Comparison of ENCODE assay signal across 19 cellular contexts in the genomic region with DNA sequence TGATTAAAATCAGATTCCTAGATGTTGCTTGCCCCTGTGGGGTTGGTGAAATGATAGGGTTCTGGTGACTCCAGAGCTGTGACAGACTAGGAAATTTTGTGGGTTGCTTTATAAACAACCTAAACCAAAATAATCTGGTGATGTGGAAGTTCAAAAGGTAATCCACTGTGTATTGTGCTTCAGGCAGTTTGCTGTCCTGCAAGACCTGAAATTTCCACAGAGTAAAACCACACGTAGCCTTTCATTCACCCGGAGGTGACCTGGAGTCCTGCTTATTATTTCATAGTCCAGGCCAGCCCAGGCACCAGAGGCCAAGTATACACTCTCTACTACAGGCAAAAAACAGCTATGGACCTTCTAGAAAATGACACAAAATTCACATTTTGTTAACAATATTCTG.
A peak's percentile ranks its signal among the peaks of the same experiment; 100 is the strongest.
DNase-seq lines count a peak whose midpoint lies in the region; ATAC-seq and TF ChIP-seq lines count a peak whose summit lies in the region.
"Had no signal": no experiment of that assay in that cellular context is flagged by ENCODE, and none has a peak within 500 bp of the region (broad histone marks: within the 10 kb centered on the region; RNA-seq: fewer than 3 reads in every experiment).

No MANE protein-coding gene starts in this region.

- H3F3A ChIP-seq in SK-N-SH (replicated peaks; ENCODE audit: insufficient read depth), result peaks cover 14% of the 10 kb centered on the region

- TF ChIP-seq CTCF in SK-N-SH (IDR thresholded peaks at IDR 0.05) (no peak), fibroblast of villous mesenchyme (IDR thresholded peaks at IDR 0.05; ENCODE audit: insufficient read depth, low read depth, low read length) (no peak), thyroid gland (IDR thresholded peaks at IDR 0.05) (no peak)

- no peak overlapping the region for H2AFZ ChIP-seq in SK-N-SH (ENCODE audit: low read depth)
- H2AFZ ChIP-seq: GM23338 had no signal

- H3K4me1 ChIP-seq in SK-N-SH (ENCODE audit: control insufficient read depth in 1 of 2, insufficient read depth in 2 of 2, low read depth in 1 of 2, low read length in 1 of 2) (peaks cover 1 to 14% of the 10 kb centered on the region in 2 experiments; a peak in 3 of 4 replicates), adipocyte (ENCODE audit: control insufficient read depth, insufficient read depth, low read length) (no peaks in the 10 kb centered on the region), thyroid gland (peaks cover 5 to 7% of the 10 kb centered on the region in 2 donors)
- H3K4me1 ChIP-seq: Peyer's patch had no signal

- POLR2A ChIA-PET in SK-N-SH (lab: Yijun Ruan, JAX), result no interaction called here

- no peaks in the 10 kb centered on the region for H3K27me3 ChIP-seq in SK-N-SH (ENCODE audit: insufficient read depth)
- no peaks in the 10 kb centered on the region for H3K27me3 ChIP-seq in adipocyte (replicated peaks; ENCODE audit: control insufficient read depth, insufficient read depth, low read length)
- no peaks in the 10 kb centered on the region for H3K27me3 ChIP-seq in thyroid gland
- H3K27me3 ChIP-seq: BE2C, Peyer's patch had no signal

- no peak; the same call in 1 of the 2 replicates for TF ChIP-seq RAD21 in SK-N-SH (IDR thresholded peaks at IDR 0.05; ENCODE audit: low read length)

- peaks cover 79 to 88% of the 10 kb centered on the region in 2 experiments for H3K36me3 ChIP-seq in SK-N-SH (replicated peaks in 1 of 2; ENCODE audit: control insufficient read depth in 1 of 2, insufficient read depth in 2 of 2, low read length in 1 of 2)
- peaks cover 90% of the 10 kb centered on the region for H3K36me3 ChIP-seq in adipocyte (ENCODE audit: control insufficient read depth, insufficient read depth, low read length, severe bottlenecking)
- H3K36me3 ChIP-seq in thyroid gland, result peaks cover 3 to 32% of the 10 kb centered on the region in 2 donors

- CTCF ChIA-PET in SK-N-SH (lab: Yijun Ruan, JAX), result no interaction called here

- no peaks in the 10 kb centered on the region for H3K9me2 ChIP-seq in SK-N-SH

- H3K4me3 ChIP-seq in SK-N-SH (ENCODE audit: low read depth in 2 of 2, low read length in 1 of 2) (no peak overlapping the region), adipocyte (ENCODE audit: low read length) (no peak overlapping the region), fibroblast of villous mesenchyme (ENCODE audit: low read depth, low read length) (no peak overlapping the region), thyroid gland (replicated peaks in 1 of 3) (no peak overlapping the region)
- H3K4me3 ChIP-seq: GM23338, Peyer's patch had no signal

- 80% methylated on average over 2 of the region's 2 CpGs for WGBS in SK-N-SH (ENCODE audit: low lambda C conversion rate)
- WGBS in thyroid gland, 2 donors, result 85 to 86% methylated on average over 2 of the region's 2 CpGs

- no peak overlapping the region for H3K4me2 ChIP-seq in SK-N-SH
- H3K4me2 ChIP-seq: GM23338 had no signal

- H3K9me3 ChIP-seq in SK-N-SH (no peaks in the 10 kb centered on the region), adipocyte (ENCODE audit: control insufficient read depth, low read length) (no peaks in the 10 kb centered on the region), thyroid gland (no peaks in the 10 kb centered on the region)
- H3K9me3 ChIP-seq: BE2C, Peyer's patch had no signal

- H4K20me1 ChIP-seq in SK-N-SH (ENCODE audit: insufficient read depth), result no peaks in the 10 kb centered on the region

- intact Hi-C loops in thyroid gland (cut with DNase I), result no loop called here
- intact Hi-C loops in posterior vena cava (cut with DNase I), result no loop called here

- no peak for TF ChIP-seq POLR2A in thyroid gland (IDR thresholded peaks at IDR 0.05)

- no peak; the same call in 2 of the 3 replicates for ATAC-seq in SK-N-SH treated with all-trans-retinoic acid at 6 μM for 48 hours
- ATAC-seq: CD8-positive, alpha-beta T cell; GM23338 had no signal

- DNase-seq in SK-N-SH, result peak; percentile 36
- peak; percentile 66 for DNase-seq in adipocyte (ENCODE audit: low read depth)
- DNase-seq in fibroblast of villous mesenchyme (ENCODE audit: low read depth), result peak; percentile 60
- no peak for DNase-seq in thyroid gland
- DNase-seq in NCI-H1105 (lab: John Stamatoyannopoulos, UW), result no peak
- DNase-seq in stimulated activated CD4-positive, alpha-beta T cell treated with anti-CD3 and anti-CD28 coated beads, Interleukin-2, amount 100 ng/mL, for 24 hours, result no peak
- DNase-seq in posterior vena cava (ENCODE audit: low spot score), result no peak
- DNase-seq: BE2C; CD8-positive, alpha-beta T cell; DMS79; KBM-7; NCI-H1436 treated with DMSO at 0.1 percent for 48 hours; NCI-H2081 treated with DMSO at 0.1 percent for 48 hours; NCI-H510A; Peyer's patch; SHP77 had no signal

- H3K27ac ChIP-seq in SK-N-SH (ENCODE audit: low read depth in 2 of 2, low read length in 1 of 2), result peak overlapping the region in 1 of 2 experiments; percentile 56; a peak in 2 of 4 replicates
- H3K27ac ChIP-seq in thyroid gland, result peak overlapping the region in 2 of 3 donors; percentile 28 to 52
- H3K27ac ChIP-seq: 22Rv1, Peyer's patch had no signal

- H3K79me2 ChIP-seq in SK-N-SH (ENCODE audit: insufficient read depth), result peaks cover 34% of the 10 kb centered on the region

- TF ChIP-seq EP300 in SK-N-SH (IDR thresholded peaks at IDR 0.05; ENCODE audit: borderline replicate concordance in 1 of 2, low read depth in 1 of 2, low read length in 1 of 2), result peak in 1 of 2 experiments; percentile 41; a peak in 1 of 4 replicates

- H3K9ac ChIP-seq in SK-N-SH (no peak overlapping the region), adipocyte (ENCODE audit: low read length) (no peak overlapping the region)

TF ChIP-seq in SK-N-SH, 30 proteins besides CTCF, POLR2A, EP300 and RAD21:
- TF ChIP-seq, protein P1, sequence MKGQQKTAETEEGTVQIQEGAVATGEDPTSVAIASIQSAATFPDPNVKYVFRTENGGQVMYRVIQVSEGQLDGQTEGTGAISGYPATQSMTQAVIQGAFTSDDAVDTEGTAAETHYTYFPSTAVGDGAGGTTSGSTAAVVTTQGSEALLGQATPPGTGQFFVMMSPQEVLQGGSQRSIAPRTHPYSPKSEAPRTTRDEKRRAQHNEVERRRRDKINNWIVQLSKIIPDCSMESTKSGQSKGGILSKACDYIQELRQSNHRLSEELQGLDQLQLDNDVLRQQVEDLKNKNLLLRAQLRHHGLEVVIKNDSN (IDR thresholded peaks at IDR 0.05; ENCODE audit: borderline replicate concordance, low read depth), result no peak
- TF ChIP-seq CHD2 (IDR thresholded peaks at IDR 0.05; ENCODE audit: low read length, partially characterized antibody) (peak; percentile 18), SMC3 (IDR thresholded peaks at IDR 0.05; ENCODE audit: low read depth, low read length) (no peak), TCF12 (IDR thresholded peaks at IDR 0.05) (no peak), POLR2AphosphoS5 (IDR thresholded peaks at IDR 0.05; ENCODE audit: low read depth, low read length) (no peak), MEF2A (IDR thresholded peaks at IDR 0.05; ENCODE audit: borderline replicate concordance, low read depth) (no peak), FOSL2 (IDR thresholded peaks at IDR 0.05; ENCODE audit: borderline replicate concordance, low read depth) (no peak), EZH2phosphoT487 (IDR thresholded peaks at IDR 0.05; ENCODE audit: borderline replicate concordance, low read depth) (no peak)

TF ChIP-seq in SK-N-SH treated with all-trans-retinoic acid at 6 μM for 48 hours, 23 proteins besides CTCF, POLR2A, EP300 and RAD21:
- TF ChIP-seq ZNF8 (CRISPR knock-in tag; IDR thresholded peaks at IDR 0.05) (no peak), ZFP3 (CRISPR knock-in tag; IDR thresholded peaks at IDR 0.05) (no peak), TOX (CRISPR knock-in tag; IDR thresholded peaks at IDR 0.05; ENCODE audit: borderline replicate concordance) (no peak)
- TF ChIP-seq, protein P2, sequence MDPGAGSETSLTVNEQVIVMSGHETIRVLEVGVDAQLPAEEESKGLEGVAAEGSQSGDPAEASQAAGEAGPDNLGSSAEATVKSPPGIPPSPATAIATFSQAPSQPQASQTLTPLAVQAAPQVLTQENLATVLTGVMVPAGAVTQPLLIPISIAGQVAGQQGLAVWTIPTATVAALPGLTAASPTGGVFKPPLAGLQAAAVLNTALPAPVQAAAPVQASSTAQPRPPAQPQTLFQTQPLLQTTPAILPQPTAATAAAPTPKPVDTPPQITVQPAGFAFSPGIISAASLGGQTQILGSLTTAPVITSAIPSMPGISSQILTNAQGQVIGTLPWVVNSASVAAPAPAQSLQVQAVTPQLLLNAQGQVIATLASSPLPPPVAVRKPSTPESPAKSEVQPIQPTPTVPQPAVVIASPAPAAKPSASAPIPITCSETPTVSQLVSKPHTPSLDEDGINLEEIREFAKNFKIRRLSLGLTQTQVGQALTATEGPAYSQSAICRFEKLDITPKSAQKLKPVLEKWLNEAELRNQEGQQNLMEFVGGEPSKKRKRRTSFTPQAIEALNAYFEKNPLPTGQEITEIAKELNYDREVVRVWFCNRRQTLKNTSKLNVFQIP (CRISPR knock-in tag; IDR thresholded peaks at IDR 0.05; ENCODE audit: borderline replicate concordance, low read depth), result no peak

Comparison
In these comparisons a context has a peak if more than half of its experiments do, and no peak if none do; other contexts are left out.
1. DNase-seq: peak in SK-N-SH (single experiment), adipocyte (single experiment) and fibroblast of villous mesenchyme (single experiment); none in thyroid gland (0 of 2), NCI-H1105 (single experiment), stimulated activated CD4-positive, alpha-beta T cell treated with anti-CD3 and anti-CD28 coated beads, Interleukin-2, amount 100 ng/mL, for 24 hours (0 of 2) and posterior vena cava (single experiment).